8 cellular contexts compared by ENCODE assay signal in genomic region chr17:48026503-48027321, GRCh38. TPM values are rescaled to one million over a fixed set of nuclear protein-coding genes. Genes with fewer than 3 reads are reported as not detected.
DNase-seq lines count a peak whose midpoint lies in the region; ATAC-seq and TF ChIP-seq lines count a peak whose summit lies in the region.

No MANE protein-coding gene starts in this region.

- H3K27me3 Mint-ChIP-seq in Caco-2 (ENCODE audit: insufficient read depth, unreplicated experiment) (peaks cover 15% of the 10 kb centered on the region), HFFc6 (ENCODE audit: insufficient read depth) (peaks cover 6% of the 10 kb centered on the region), chondrocyte (ENCODE audit: low read depth) (no peaks in the 10 kb centered on the region)
- peaks cover 22% of the 10 kb centered on the region for H3K27me3 Mint-ChIP-seq in activated CD4-positive, alpha-beta T cell treated with anti-CD3 and anti-CD28 coated beads for 36 hours

- peak; percentile 31 for ATAC-seq in activated CD4-positive, alpha-beta T cell treated with anti-CD3 and anti-CD28 coated beads for 36 hours
- ATAC-seq in left lobe of liver: peak; percentile 55
- no peak for ATAC-seq in GM21529 (IDR thresholded peaks at IDR 0.05; ENCODE audit: unreplicated experiment)

- CTCF ChIA-PET in Caco-2 (lab: Charles Lee): interaction anchor here (0.5 to 3.6 kb wide), 51 partner anchors 8 to 668 kb away, joined by 3 to 225 read pairs (median 5); partner anchors contain the start of genes CBX1, CDK5RAP3, LRRC46 and MRPL10
- CTCF ChIA-PET in activated CD4-positive, alpha-beta T cell treated with anti-CD3 and anti-CD28 coated beads for 36 hours (lab: Charles Lee): interaction anchor here (0.6 to 5.2 kb wide), 28 partner anchors 9 to 1240 kb away, joined by 3 to 123 read pairs (median 4); partner anchors contain the start of genes CDK5RAP3, COPZ2, HOXB5 and NFE2L1

- peaks cover 26% of the 10 kb centered on the region for H3K4me1 ChIP-seq in Caco-2

- BruUV-seq in Caco-2 (replicated peaks; lab: Mats Ljungman, UMichigan): no TSS peak

- no peak overlapping the region for H3K4me3 ChIP-seq in Caco-2 (ENCODE audit: low read depth, low read length)

- H3K4me1 Mint-ChIP-seq in Caco-2 (ENCODE audit: low read depth, unreplicated experiment) (peaks cover 34% of the 10 kb centered on the region), HFFc6 (ENCODE audit: low read depth) (peaks cover 49% of the 10 kb centered on the region), chondrocyte (ENCODE audit: low read depth) (peaks cover 56% of the 10 kb centered on the region)
- H3K4me1 Mint-ChIP-seq in activated CD4-positive, alpha-beta T cell treated with anti-CD3 and anti-CD28 coated beads for 36 hours: peaks cover 26% of the 10 kb centered on the region

- peaks cover 13% of the 10 kb centered on the region for H3K36me3 Mint-ChIP-seq in Caco-2 (ENCODE audit: insufficient read depth, unreplicated experiment)
- H3K36me3 Mint-ChIP-seq in HFFc6 (ENCODE audit: low read depth): no peaks in the 10 kb centered on the region; the same call in 1 of the 2 replicates
- H3K36me3 Mint-ChIP-seq in activated CD4-positive, alpha-beta T cell treated with anti-CD3 and anti-CD28 coated beads for 36 hours (ENCODE audit: low read depth): no peaks in the 10 kb centered on the region
- H3K36me3 Mint-ChIP-seq in chondrocyte (ENCODE audit: low read depth): no peaks in the 10 kb centered on the region

- H3K9me3 ChIP-seq in Caco-2: no peaks in the 10 kb centered on the region

- H3K36me3 ChIP-seq in Caco-2 (ENCODE audit: control insufficient read depth, insufficient read depth, low read length): no peaks in the 10 kb centered on the region

- H3K9me3 Mint-ChIP-seq in Caco-2 (ENCODE audit: unreplicated experiment) (no peaks in the 10 kb centered on the region), HFFc6 (no peaks in the 10 kb centered on the region), chondrocyte (ENCODE audit: low read depth) (no peaks in the 10 kb centered on the region)
- no peaks in the 10 kb centered on the region for H3K9me3 Mint-ChIP-seq in activated CD4-positive, alpha-beta T cell treated with anti-CD3 and anti-CD28 coated beads for 36 hours (ENCODE audit: low read depth)

- POLR2A ChIA-PET in Caco-2 (lab: Charles Lee): interaction anchor here (1.0 to 3.4 kb wide), 4 partner anchors 21 to 81 kb away, joined by 3 to 46 read pairs (median 4); partner anchors contain the start of genes NFE2L1 and SNX11
- POLR2A ChIA-PET in activated CD4-positive, alpha-beta T cell treated with anti-CD3 and anti-CD28 coated beads for 36 hours (lab: Charles Lee): interaction anchor here (0.5 to 1.0 kb wide), 3 partner anchors 9 to 592 kb away, joined by 3 to 8 read pairs (median 4); no protein-coding TSS in a partner anchor

- peaks cover 5% of the 10 kb centered on the region for H3K27me3 ChIP-seq in Caco-2 (replicated peaks; ENCODE audit: control insufficient read depth, insufficient read depth, low read length)

- intact Hi-C loops in Caco-2 (cut with micrococcal nuclease; ENCODE audit: unreplicated experiment): loop anchor here (1.0 to 10.0 kb wide), 5 partner anchors 42 to 431 kb away; no protein-coding TSS in a partner anchor
- intact Hi-C loops in activated CD4-positive, alpha-beta T cell treated with anti-CD3 and anti-CD28 coated beads for 36 hours (cut with DNase I, micrococcal nuclease): loop anchor here in 1 of 2 experiments (2.0 to 10.0 kb wide), 2 partner anchors 308 to 592 kb away; no protein-coding TSS in a partner anchor

- H3K27ac Mint-ChIP-seq in Caco-2 (ENCODE audit: unreplicated experiment) (peak overlapping the region; percentile 89), HFFc6 (peak overlapping the region; percentile 96), chondrocyte (ENCODE audit: unreplicated experiment) (peak overlapping the region; percentile 95)
- H3K27ac Mint-ChIP-seq in activated CD4-positive, alpha-beta T cell treated with anti-CD3 and anti-CD28 coated beads for 36 hours: no peak overlapping the region

- H3K4me3 Mint-ChIP-seq in Caco-2 (ENCODE audit: unreplicated experiment) (peak overlapping the region; percentile 87), HFFc6 (peak overlapping the region; percentile 93), chondrocyte (ENCODE audit: unreplicated experiment) (peak overlapping the region; percentile 77)
- no peak overlapping the region for H3K4me3 Mint-ChIP-seq in activated CD4-positive, alpha-beta T cell treated with anti-CD3 and anti-CD28 coated beads for 36 hours

- DNase-seq in Caco-2 (peak; percentile 97), HFFc6 (peak; percentile 96), NCI-H460 (ENCODE audit: extremely low read depth, low read depth) (peak; percentile 75), chondrocyte (ENCODE audit: low spot score) (peak; percentile 98), left lobe of liver (ENCODE audit: low spot score) (peak; percentile 81)
- DNase-seq in activated CD4-positive, alpha-beta T cell treated with anti-CD3 and anti-CD28 coated beads for 36 hours: peak; percentile 87
- DNase-seq in stimulated activated CD4-positive, alpha-beta T cell treated with anti-CD3 and anti-CD28 coated beads, Interleukin-2, amount 100 ng/mL, for 4 hours (ENCODE audit: low read depth): peak; percentile 50

- TF ChIP-seq CTCF in Caco-2 (IDR thresholded peaks at IDR 0.05; ENCODE audit: insufficient read depth in 1 of 2, low read depth in 1 of 2, low read length in 1 of 2, severe bottlenecking in 1 of 2, unreplicated experiment in 1 of 2): peak; percentile 100
- TF ChIP-seq CTCF in HFFc6 (IDR thresholded peaks at IDR 0.05): peak; percentile 94
- peak; percentile 98 for TF ChIP-seq CTCF in chondrocyte (IDR thresholded peaks at IDR 0.05)

RNA-seq across cellular contexts. Expression of gene COPZ2, which starts 10.9 kb away (rescaled TPM):
- total RNA-seq in Caco-2 (2022): 2.0 and 6.7 TPM in 2 replicates
- total RNA-seq in HFFc6 (2021; fragmentation: NEBNext Ultra II Directional; extraction: Animal tissue kit (Norgen Biotek cat#: 25700)): 100 to 1,000 TPM; 209 to 260 (median 211) TPM
- total RNA-seq in NCI-H460 (2014; rRNA removed; shearing (Covaris generic)): 8.5 and 12.3 TPM in 2 replicates
- polyA plus RNA-seq in NCI-H460 (2014; cell fraction: nucleus; rRNA removed): 5.0 and 12.3 TPM in 2 replicates
- 1 to 10 TPM; 3.6 to 4.1 TPM for total RNA-seq in activated CD4-positive, alpha-beta T cell treated with anti-CD3 and anti-CD28 coated beads for 36 hours
- 157 to 228 TPM (median 219 TPM) in 3 replicates for total RNA-seq in chondrocyte
- 23.1 TPM for total RNA-seq in left lobe of liver

RNA-seq across cellular contexts. Expression of gene NFE2L1, which starts 21.4 kb away (rescaled TPM):
- total RNA-seq in Caco-2 (2022) (322 and 356 TPM in 2 replicates), chondrocyte (290 to 445 TPM (median 444 TPM) in 3 replicates), left lobe of liver (150 TPM)
- total RNA-seq in HFFc6 (2021; fragmentation: NEBNext Ultra II Directional; extraction: Animal tissue kit (Norgen Biotek cat#: 25700)): 100 to 1,000 TPM; 181 to 207 (median 193) TPM
- total RNA-seq in NCI-H460 (2014; rRNA removed; shearing (Covaris generic)): 123 and 142 TPM in 2 replicates
- 122 and 134 TPM in 2 replicates for polyA plus RNA-seq in NCI-H460 (2014; cell fraction: nucleus; rRNA removed)
- total RNA-seq in activated CD4-positive, alpha-beta T cell treated with anti-CD3 and anti-CD28 coated beads for 36 hours: 100 to 1,000 TPM; 100 to 127 TPM

RNA-seq across cellular contexts. Expression of gene CDK5RAP3, which starts 55.8 kb away (rescaled TPM):
- total RNA-seq in Caco-2 (2022) (425 and 427 TPM in 2 replicates), chondrocyte (99.2 to 123 TPM (median 105 TPM) in 3 replicates), left lobe of liver (107 TPM)
- total RNA-seq in HFFc6 (2021; fragmentation: NEBNext Ultra II Directional; extraction: Animal tissue kit (Norgen Biotek cat#: 25700)): 10 to 100 TPM; 78.4 to 91.3 (median 81.8) TPM
- 46.6 and 75.2 TPM in 2 replicates for total RNA-seq in NCI-H460 (2014; rRNA removed; shearing (Covaris generic))
- polyA plus RNA-seq in NCI-H460 (2014; cell fraction: nucleus; rRNA removed): 558 and 587 TPM in 2 replicates
- total RNA-seq in activated CD4-positive, alpha-beta T cell treated with anti-CD3 and anti-CD28 coated beads for 36 hours: 100 to 1,000 TPM; 147 to 156 TPM
